In the genomic region with DNA sequence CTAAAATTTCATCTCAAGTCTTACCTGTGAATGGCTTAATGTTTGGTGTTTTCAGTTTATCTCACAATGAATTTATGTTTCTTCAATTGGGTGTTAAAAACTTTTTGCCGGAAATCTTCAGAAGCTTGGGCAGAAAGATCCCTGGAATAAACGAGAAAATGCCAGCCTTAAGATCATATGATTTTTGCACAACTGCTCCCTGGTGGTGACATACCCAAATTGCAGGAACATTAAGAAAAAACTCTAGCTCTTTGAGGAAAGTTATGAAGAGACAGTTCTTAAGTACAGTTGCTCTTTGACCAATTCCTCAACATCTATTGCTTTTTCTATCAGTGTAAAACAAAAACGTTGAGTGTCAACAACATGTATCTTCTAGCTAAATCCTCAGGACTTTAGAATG, we compare ENCODE assay signal across 12 cellular contexts. TPM values are rescaled to one million over a fixed set of nuclear protein-coding genes. Genes with fewer than 3 reads are reported as not detected.
DNase-seq lines count a peak whose midpoint lies in the region; ATAC-seq and TF ChIP-seq lines count a peak whose summit lies in the region.
"Had no signal": no experiment of that assay in that cellular context is flagged by ENCODE, and none has a peak within 500 bp of the region (broad histone marks: within the 10 kb centered on the region; RNA-seq: fewer than 3 reads in every experiment).

No MANE protein-coding gene starts in this region.

- no peak overlapping the region for H3K4me3 ChIP-seq in DND-41 (ENCODE audit: low read depth in 1 of 2, low read length in 2 of 2)
- H3K4me3 ChIP-seq in LNCaP clone FGC (ENCODE audit: low read depth, low read length): no peak overlapping the region
- H3K4me3 ChIP-seq in endodermal cell (ENCODE audit: low read length): no peak overlapping the region
- H3K4me3 ChIP-seq: skin epidermis, suprapubic skin had no signal

- DNase-seq in DND-41 (no peak), LNCaP clone FGC (ENCODE audit: low read depth) (no peak), endodermal cell (no peak), progenitor cell of endocrine pancreas (ENCODE audit: low spot score, unreplicated experiment) (no peak), kidney tubule cell (ENCODE audit: low spot score) (no peak)
- DNase-seq in stimulated activated CD4-positive, alpha-beta T cell treated with anti-CD3 and anti-CD28 coated beads, Interleukin-4, amount 100 ng/mL, for 24 hours: no peak
- DNase-seq: NCI-H446 treated with DMSO at 0.1 percent for 48 hours had no signal

- no peak overlapping the region for H3K27ac Mint-ChIP-seq in endodermal cell
- no peak overlapping the region for H3K27ac Mint-ChIP-seq in progenitor cell of endocrine pancreas
- H3K27ac Mint-ChIP-seq: activated naive CD8-positive, alpha-beta T cell; natural killer cell treated with Interleukin-12 subunit alpha and Interleukin-12 subunit beta and Interleukin-15 and Interleukin-18, amount 100 ng/mL, for 72 hours had no signal

- H3K36me3 Mint-ChIP-seq in endodermal cell (ENCODE audit: low read depth): no peaks in the 10 kb centered on the region
- H3K36me3 Mint-ChIP-seq in progenitor cell of endocrine pancreas (ENCODE audit: insufficient read depth): peaks cover 2% of the 10 kb centered on the region

- no peaks in the 10 kb centered on the region; the same call in 1 of the 2 replicates for H3K4me1 ChIP-seq in DND-41 (ENCODE audit: insufficient read depth, low read length)
- H3K4me1 ChIP-seq in endodermal cell (ENCODE audit: control insufficient read depth, insufficient read depth, low read length): peaks cover under 1% of the 10 kb centered on the region
- H3K4me1 ChIP-seq: suprapubic skin had no signal

- H3K4me3 Mint-ChIP-seq in endodermal cell: no peak overlapping the region
- H3K4me3 Mint-ChIP-seq in progenitor cell of endocrine pancreas (ENCODE audit: low read depth): no peak overlapping the region
- H3K4me3 Mint-ChIP-seq: activated naive CD8-positive, alpha-beta T cell; natural killer cell treated with Interleukin-12 subunit alpha and Interleukin-12 subunit beta and Interleukin-15 and Interleukin-18, amount 100 ng/mL, for 72 hours had no signal

- 76 to 81% methylated on average over 3 of the region's 3 CpGs for WGBS in endodermal cell (ENCODE audit: insufficient coverage in 1 of 2, insufficient read length in 1 of 2), 2 experiments

- H3K27me3 Mint-ChIP-seq in endodermal cell (ENCODE audit: insufficient read depth): peaks cover 3% of the 10 kb centered on the region
- H3K27me3 Mint-ChIP-seq in progenitor cell of endocrine pancreas: peaks cover 10% of the 10 kb centered on the region

- no peak overlapping the region for H3K27ac ChIP-seq in DND-41 (ENCODE audit: low read length)
- H3K27ac ChIP-seq in endodermal cell (ENCODE audit: low read depth, low read length): no peak overlapping the region
- H3K27ac ChIP-seq: skin epidermis, suprapubic skin had no signal

- no peak overlapping the region for H3K9ac ChIP-seq in DND-41 (ENCODE audit: low read depth, low read length)
- no peak overlapping the region for H3K9ac ChIP-seq in endodermal cell (ENCODE audit: extremely low read depth, low read length, poor library complexity, severe bottlenecking)

- H3K9me3 ChIP-seq in DND-41 (ENCODE audit: insufficient read depth, low read length, severe bottlenecking): no peaks in the 10 kb centered on the region
- H3K9me3 ChIP-seq in endodermal cell (ENCODE audit: control insufficient read depth, low read length): peaks cover 7% of the 10 kb centered on the region
- H3K9me3 ChIP-seq: suprapubic skin had no signal

- peak; percentile 30 for TF ChIP-seq CTCF in DND-41 (IDR thresholded peaks at IDR 0.05; ENCODE audit: borderline replicate concordance, extremely low read depth, low read length, poor library complexity, severe bottlenecking)
- 0 out of 2 replicates have a peak, but pooled peaks have one; percentile 2 for TF ChIP-seq CTCF in LNCaP clone FGC (IDR thresholded peaks at IDR 0.05; ENCODE audit: control insufficient read depth, extremely low read depth, insufficient read depth)
- peak; percentile 76 for TF ChIP-seq CTCF in endodermal cell (conservative IDR thresholded peaks at IDR 0.05)
- TF ChIP-seq CTCF in progenitor cell of endocrine pancreas (IDR thresholded peaks at IDR 0.05; ENCODE audit: unreplicated experiment): peak; percentile 33

- ATAC-seq in DND-41 (ENCODE audit: insufficient read depth, low read depth) (no peak), GM18517 (IDR thresholded peaks at IDR 0.05; ENCODE audit: unreplicated experiment) (no peak)
- ATAC-seq: natural killer cell treated with Interleukin-12 subunit alpha and Interleukin-12 subunit beta and Interleukin-15 and Interleukin-18, amount 100 ng/mL, for 72 hours had no signal

- H3K4me1 Mint-ChIP-seq in endodermal cell (peaks cover 17% of the 10 kb centered on the region), progenitor cell of endocrine pancreas (ENCODE audit: low read depth) (peaks cover 4% of the 10 kb centered on the region)

- H3K36me3 ChIP-seq in DND-41 (ENCODE audit: insufficient read depth, low read length) (no peaks in the 10 kb centered on the region), endodermal cell (ENCODE audit: control insufficient read depth, insufficient read depth, low read length) (no peaks in the 10 kb centered on the region)
- H3K36me3 ChIP-seq: suprapubic skin had no signal

- H3K79me2 ChIP-seq in DND-41 (ENCODE audit: insufficient read depth, low read length): no peaks in the 10 kb centered on the region

- no peak overlapping the region for H2AFZ ChIP-seq in DND-41 (ENCODE audit: low read depth, low read length)

- no peak overlapping the region for H3K4me2 ChIP-seq in DND-41 (ENCODE audit: insufficient read depth, low read length)

- peaks cover 7% of the 10 kb centered on the region for H3K9me3 Mint-ChIP-seq in endodermal cell
- peaks cover 16% of the 10 kb centered on the region for H3K9me3 Mint-ChIP-seq in progenitor cell of endocrine pancreas (ENCODE audit: low read depth)

- H4K20me1 ChIP-seq in DND-41 (ENCODE audit: insufficient read depth, low read length): no peaks in the 10 kb centered on the region

- H3K27me3 ChIP-seq in DND-41 (ENCODE audit: insufficient read depth, low read length, poor library complexity): no peaks in the 10 kb centered on the region
- peaks cover 8% of the 10 kb centered on the region for H3K27me3 ChIP-seq in endodermal cell (ENCODE audit: control insufficient read depth, insufficient read depth, low read length, poor library complexity, severe bottlenecking)
- H3K27me3 ChIP-seq: suprapubic skin had no signal

RNA-seq across cellular contexts. Expression of gene CREB5, which starts 48.2 kb away (rescaled TPM):
- total RNA-seq in endodermal cell (1 to 10 TPM in 1 of 2 donors, under 1 TPM in 1; 0.53 to 2.6 TPM), progenitor cell of endocrine pancreas (4.6 and 5.4 TPM in 2 replicates)
- polyA plus RNA-seq in endodermal cell (2013, experiment 1 of 2): 6.1 TPM
- 4.3 TPM for polyA plus RNA-seq in endodermal cell (2013, experiment 2 of 2)

Comparison
In these comparisons a context has a peak if more than half of its experiments do, and no peak if none do; other contexts are left out.
1. CTCF ChIP-seq: peak in every context shown above with its lines; median percentile 76 in endodermal cell; 33 in progenitor cell of endocrine pancreas; 30 in DND-41; 2 in LNCaP clone FGC.